In the genomic region with DNA sequence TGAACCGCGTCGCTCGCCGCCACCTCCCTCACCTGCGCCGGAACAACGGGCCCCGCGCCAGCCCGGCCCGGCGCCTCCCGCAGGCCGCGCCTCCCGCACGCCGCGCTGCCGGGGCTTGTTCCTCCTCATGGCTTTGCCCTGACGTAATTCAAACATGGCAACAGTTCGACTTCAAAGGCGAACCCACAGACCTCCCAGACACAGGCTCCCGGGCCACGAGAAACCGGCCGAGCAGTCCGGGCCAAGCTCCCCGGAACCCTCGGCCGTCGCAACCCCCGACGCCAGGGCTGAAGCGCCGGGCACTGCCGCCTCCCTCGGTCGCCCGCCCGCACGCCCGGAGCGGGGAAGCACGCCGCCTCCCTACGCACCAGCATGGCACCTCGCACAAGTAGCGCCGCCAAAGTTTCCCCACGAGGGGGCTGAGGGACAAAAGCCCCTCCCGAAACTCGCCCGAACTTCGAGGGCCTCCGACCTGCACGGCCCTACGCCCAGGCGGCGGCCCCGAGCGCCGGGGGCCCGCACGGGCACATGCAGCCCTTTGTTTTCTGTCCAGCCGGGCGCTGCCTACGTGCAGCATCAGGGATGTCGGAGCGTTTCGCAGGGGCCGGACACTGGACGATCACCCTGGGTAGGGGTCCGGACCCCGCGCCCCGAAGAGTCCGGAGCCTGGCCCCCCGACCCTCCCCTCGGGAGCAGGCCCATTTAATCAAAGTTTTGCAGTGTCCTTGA, we compare ENCODE assay signal across 8 cellular contexts. TPM values are rescaled to one million over a fixed set of nuclear protein-coding genes. Genes with fewer than 3 reads are reported as not detected.
DNase-seq lines count a peak whose midpoint lies in the region; ATAC-seq and TF ChIP-seq lines count a peak whose summit lies in the region.

No MANE protein-coding gene starts in this region.

- peak overlapping the region; percentile 94 for H3K4me3 ChIP-seq in lower lobe of right lung

- H3K9me3 ChIP-seq in lower lobe of right lung: no peaks in the 10 kb centered on the region

- DNase-seq in NCI-H1436 (lab: John Stamatoyannopoulos, UW) (peak; percentile 59), NCI-H1436 treated with DMSO at 0.1 percent for 48 hours (lab: John Stamatoyannopoulos, UW) (no peak), NCI-H2171 treated with DMSO at 0.1 percent for 48 hours (lab: John Stamatoyannopoulos, UW) (peak; percentile 81), dermis microvascular lymphatic vessel endothelial cell (ENCODE audit: low read depth in 2 of 2) (peak; percentile 61 to 81), lower lobe of right lung (peak; percentile 85)
- DNase-seq in activated CD4-positive, alpha-beta T cell treated with anti-CD3 and anti-CD28 coated beads, Interleukin-2, amount 50 U/mL, for 24 hours (ENCODE audit: low read depth in 1 of 2, low spot score in 1 of 2): peak; percentile 55 to 57
- DNase-seq in stimulated activated CD4-positive, alpha-beta T cell treated with anti-CD3 and anti-CD28 coated beads, TNF-alpha, amount 100 ng/mL, for 24 hours (ENCODE audit: low read depth in 3 of 3): peak; percentile 33 to 57 (median 51)

- no peaks in the 10 kb centered on the region for H3K36me3 ChIP-seq in lower lobe of right lung

- H3K27ac ChIP-seq in lower lobe of right lung: peak overlapping the region; percentile 98

- H3K27me3 ChIP-seq in lower lobe of right lung (ENCODE audit: low read depth): no peaks in the 10 kb centered on the region

- intact Hi-C loops in lower lobe of right lung (cut with DNase I): no loop called here

- TF ChIP-seq CTCF in lower lobe of right lung (IDR thresholded peaks at IDR 0.05): peak; percentile 11

- peak; percentile 39 for ATAC-seq in HG02798 (IDR thresholded peaks at IDR 0.05; ENCODE audit: poor library complexity, unreplicated experiment)
- peak; percentile 78 to 81 for ATAC-seq in lower lobe of right lung

- H3K4me1 ChIP-seq in lower lobe of right lung: peaks cover 36% of the 10 kb centered on the region

RNA-seq across cellular contexts. Expression of a gene that starts 1.7 kb away (rescaled TPM):
- total RNA-seq in dermis microvascular lymphatic vessel endothelial cell (38.8 and 43.0 TPM in 2 replicates), lower lobe of right lung (45.2 TPM)
